ENCODE assay signal across 19 cellular contexts in the genomic region with DNA sequence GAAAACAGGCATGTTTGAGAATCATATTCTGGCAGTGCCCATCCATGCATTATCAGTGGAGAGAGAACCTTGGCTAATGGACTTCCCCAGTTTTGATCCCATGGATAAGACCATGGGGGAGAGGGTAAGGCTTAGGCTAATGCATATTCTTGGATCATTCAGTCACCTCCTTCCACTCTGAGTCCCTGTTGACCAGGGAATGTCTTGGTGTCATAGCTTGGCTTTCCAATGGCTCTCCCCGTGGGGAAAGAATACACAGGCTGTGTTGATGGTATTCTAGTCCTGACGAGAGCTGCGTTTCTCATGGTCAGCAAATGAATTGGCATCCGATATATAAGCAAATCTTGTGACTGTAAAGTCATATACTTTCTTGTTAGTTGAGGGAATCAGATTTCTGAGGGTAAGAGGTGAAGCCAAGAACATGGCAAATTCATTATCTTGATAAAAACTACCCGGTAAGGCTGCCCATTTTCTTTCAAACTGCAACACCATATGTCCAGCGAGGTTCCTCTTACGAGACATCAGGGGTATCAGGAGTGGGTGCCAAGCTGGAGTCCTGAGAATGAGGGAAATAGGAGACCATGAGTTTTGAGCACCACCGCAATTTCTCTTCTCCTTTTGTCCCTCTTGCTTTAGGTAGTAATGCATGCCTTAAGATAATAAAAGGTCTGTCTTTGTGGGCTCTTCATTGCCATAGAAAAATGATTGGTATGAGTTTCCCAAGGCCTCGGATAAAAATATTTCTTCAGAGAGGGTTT. TPM values are rescaled to one million over a fixed set of nuclear protein-coding genes. Genes with fewer than 3 reads are reported as not detected.
DNase-seq lines count a peak whose midpoint lies in the region; ATAC-seq lines count a peak whose summit lies in the region.
"Had no signal": no experiment of that assay in that cellular context is flagged by ENCODE, and none has a peak within 500 bp of the region (broad histone marks: within the 10 kb centered on the region; RNA-seq: fewer than 3 reads in every experiment).

No MANE protein-coding gene starts in this region.

- DNase-seq in NOMO-1 treated with DMSO at 0.1 percent for 48 hours (lab: John Stamatoyannopoulos, UW; ENCODE audit: unreplicated experiment): peak; percentile 11
- DNase-seq in NOMO-1 treated with dmso at 0.1 percent for 144 hours (lab: John Stamatoyannopoulos, UW; ENCODE audit: unreplicated experiment): no peak
- DNase-seq in trophoblast cell: no peak
- DNase-seq in OCI-M2 (lab: John Stamatoyannopoulos, UW; ENCODE audit: unreplicated experiment): no peak
- DNase-seq in SHP77 (lab: John Stamatoyannopoulos, UW): no peak
- DNase-seq: activated CD4-positive, CD25-positive, alpha-beta regulatory T cell treated with anti-CD3 and anti-CD28 coated beads, Interleukin-2, amount 50 U/mL, for 72 hours; left colon; NCI-H146; NCI-H446; PC-3; posterior cingulate gyrus had no signal

- H3K27me3 Mint-ChIP-seq in IgD-negative memory B cell: no peaks in the 10 kb centered on the region
- H3K27me3 Mint-ChIP-seq in activated T-helper 17 cell treated with anti-CD3 and anti-CD28 coated beads, Interleukin-2, amount 50 U/mL, for 72 hours: no peaks in the 10 kb centered on the region

- H2BK5ac ChIP-seq in trophoblast cell (ENCODE audit: low read depth, low read length, poor library complexity): no peak overlapping the region

- H3K4me1 ChIP-seq in trophoblast cell (ENCODE audit: control insufficient read depth in 1 of 2, insufficient read depth in 2 of 2, low read length in 2 of 2): no peaks in the 10 kb centered on the region

- H4K91ac ChIP-seq in trophoblast cell (ENCODE audit: low read depth, low read length): no peak overlapping the region

- no peak overlapping the region for H3K9ac ChIP-seq in trophoblast cell (ENCODE audit: low read length)
- H3K9ac ChIP-seq: KMS-11 had no signal

- H2AK5ac ChIP-seq in trophoblast cell (ENCODE audit: low read length): no peak overlapping the region

- H3K14ac ChIP-seq in trophoblast cell (ENCODE audit: low read length): no peak overlapping the region

- H3K27ac Mint-ChIP-seq in IgD-negative memory B cell: peak overlapping the region; percentile 34 to 91 (median 51)
- H3K27ac Mint-ChIP-seq in activated T-helper 17 cell treated with anti-CD3 and anti-CD28 coated beads, Interleukin-2, amount 50 U/mL, for 72 hours: peak overlapping the region; percentile 96

- peaks cover 71 to 80% (median 72%) of the 10 kb centered on the region in 3 donors for H3K4me1 Mint-ChIP-seq in IgD-negative memory B cell
- peaks cover 83% of the 10 kb centered on the region for H3K4me1 Mint-ChIP-seq in activated T-helper 17 cell treated with anti-CD3 and anti-CD28 coated beads, Interleukin-2, amount 50 U/mL, for 72 hours

- H3K4me3 Mint-ChIP-seq in IgD-negative memory B cell: peak overlapping the region in 3 of 4 donors; percentile 6 to 77 (median 56)
- peak overlapping the region; percentile 99 for H3K4me3 Mint-ChIP-seq in activated T-helper 17 cell treated with anti-CD3 and anti-CD28 coated beads, Interleukin-2, amount 50 U/mL, for 72 hours
- H3K4me3 Mint-ChIP-seq: CD14-positive monocyte had no signal

- no peaks in the 10 kb centered on the region for H3K36me3 ChIP-seq in trophoblast cell (ENCODE audit: control insufficient read depth in 1 of 2, insufficient read depth in 2 of 2, low read length in 2 of 2)

- no peak overlapping the region for H3K18ac ChIP-seq in trophoblast cell (ENCODE audit: low read length)

- no peak overlapping the region for H4K12ac ChIP-seq in trophoblast cell (ENCODE audit: low read depth, low read length)

- no peak overlapping the region for H3K4me2 ChIP-seq in trophoblast cell (ENCODE audit: low read length)
- H3K4me2 ChIP-seq: KMS-11, smooth muscle cell had no signal

- no peak overlapping the region for H3K4ac ChIP-seq in trophoblast cell (ENCODE audit: low read depth, low read length)

- ATAC-seq in activated T-helper 17 cell treated with anti-CD3 and anti-CD28 coated beads, Interleukin-2, amount 50 U/mL, for 72 hours (replicated peaks): no peak
- ATAC-seq in GM21619 (IDR thresholded peaks at IDR 0.05; ENCODE audit: unreplicated experiment): no peak
- ATAC-seq: left colon, PC-3 had no signal

- H3K79me2 ChIP-seq in trophoblast cell (ENCODE audit: control insufficient read depth, insufficient read depth, low read length, poor library complexity): no peaks in the 10 kb centered on the region

- no peaks in the 10 kb centered on the region for H3K27me3 ChIP-seq in trophoblast cell (ENCODE audit: insufficient read depth, low read length)

- H3K23ac ChIP-seq in trophoblast cell (ENCODE audit: low read length): peak overlapping the region; percentile 61

- no CpG with 5 or more reads among the region's 9 CpGs for WGBS in trophoblast cell (ENCODE audit: extremely low coverage, insufficient coverage, insufficient read length)

- H3K9me3 Mint-ChIP-seq in IgD-negative memory B cell: no peaks in the 10 kb centered on the region
- H3K9me3 Mint-ChIP-seq in activated T-helper 17 cell treated with anti-CD3 and anti-CD28 coated beads, Interleukin-2, amount 50 U/mL, for 72 hours: no peaks in the 10 kb centered on the region
- H3K9me3 Mint-ChIP-seq: CD14-positive monocyte had no signal

- H3K27ac ChIP-seq in trophoblast cell (ENCODE audit: low read depth, low read length): no peak overlapping the region
- H3K27ac ChIP-seq: 22Rv1, HL-60, KMS-11 had no signal

- H3K79me1 ChIP-seq in trophoblast cell (ENCODE audit: low read length): no peaks in the 10 kb centered on the region

- H3K36me3 Mint-ChIP-seq in IgD-negative memory B cell: peaks cover 18% of the 10 kb centered on the region
- H3K36me3 Mint-ChIP-seq in activated T-helper 17 cell treated with anti-CD3 and anti-CD28 coated beads, Interleukin-2, amount 50 U/mL, for 72 hours (ENCODE audit: low read depth): peaks cover 100% of the 10 kb centered on the region

- no peak overlapping the region for H2AFZ ChIP-seq in trophoblast cell (ENCODE audit: insufficient read depth, low read length, poor library complexity)

- no peak overlapping the region for H4K8ac ChIP-seq in trophoblast cell (ENCODE audit: low read depth, low read length)

- H2BK12ac ChIP-seq in trophoblast cell (ENCODE audit: low read length): no peak overlapping the region

- no peak overlapping the region for H2BK120ac ChIP-seq in trophoblast cell (ENCODE audit: insufficient read depth, low read length, poor library complexity)

- H3K9me3 ChIP-seq in trophoblast cell (ENCODE audit: insufficient read depth, low read depth, low read length): no peaks in the 10 kb centered on the region

- no peak overlapping the region for H3K4me3 ChIP-seq in trophoblast cell (ENCODE audit: low read depth, low read length)
- H3K4me3 ChIP-seq: smooth muscle cell had no signal

RNA-seq across cellular contexts. Expression of gene RHOH, which starts 18.0 kb away (rescaled TPM):
- polyA plus RNA-seq in IgD-negative memory B cell: 255 TPM
- 100 to 1,000 TPM; 107 to 117 TPM for total RNA-seq in activated T-helper 17 cell treated with anti-CD3 and anti-CD28 coated beads, Interleukin-2, amount 50 U/mL, for 72 hours
- 0.15 and 0.22 TPM in 2 replicates for polyA plus RNA-seq in trophoblast cell (2013)
- total RNA-seq: PC-3, smooth muscle cell had no signal
